ENCODE assay signal across 23 cellular contexts in the genomic region with DNA sequence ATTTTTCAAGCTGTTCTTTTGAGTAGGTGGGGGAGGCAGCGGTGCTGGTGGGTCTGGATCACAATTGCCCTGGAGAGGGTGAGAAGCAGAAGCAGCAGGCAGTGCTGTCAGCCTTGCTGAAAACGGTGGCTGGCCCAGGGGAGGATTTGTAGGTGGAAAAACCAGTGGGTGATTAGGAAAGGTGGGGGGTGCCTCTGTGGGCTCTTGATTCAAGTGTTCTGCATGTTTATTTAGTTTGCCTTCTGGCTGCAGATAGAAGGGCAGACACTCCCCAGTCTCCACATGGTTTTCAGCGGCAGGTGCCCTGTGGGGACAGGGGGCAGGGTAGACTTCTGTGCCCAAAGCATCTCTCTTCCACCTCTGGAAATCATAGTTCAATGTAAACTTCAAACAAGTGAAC.
DNase-seq lines count a peak whose midpoint lies in the region; ATAC-seq and TF ChIP-seq lines count a peak whose summit lies in the region.
"Had no signal": no experiment of that assay in that cellular context is flagged by ENCODE, and none has a peak within 500 bp of the region (broad histone marks: within the 10 kb centered on the region; RNA-seq: fewer than 3 reads in every experiment).

No MANE protein-coding gene starts in this region.

- H3K27ac ChIP-seq in substantia nigra (ENCODE audit: low read depth, low read length, poor library complexity, severe bottlenecking) (peak overlapping the region; percentile 23), colonic mucosa (no peak overlapping the region)
- H3K27ac ChIP-seq: A549, PC-9, vagina, VCaP had no signal

- no peak overlapping the region for H3K27ac Mint-ChIP-seq in activated T-helper 2 cell treated with anti-CD3 and anti-CD28 coated beads, Interferon-gamma antibody, Interleukin-2, Interleukin-4, amounts not matched to agents 10 μg/mL and 5 μg/mL and 100 μg/mL, durations not matched to agents 14 hours and 24 hours and 36 hours
- H3K27ac Mint-ChIP-seq in activated naive CD8-positive, alpha-beta T cell treated with anti-CD3 and anti-CD28 coated beads, Interleukin-2, amount 50 U/mL, for 24 hours = no peak overlapping the region

- ATAC-seq in activated naive CD8-positive, alpha-beta T cell treated with anti-CD3 and anti-CD28 coated beads, Interleukin-2, amount 50 U/mL, for 24 hours = no peak
- ATAC-seq: A549, HepG2, left colon had no signal

- no peak overlapping the region for H3K4me3 Mint-ChIP-seq in activated T-helper 2 cell treated with anti-CD3 and anti-CD28 coated beads, Interferon-gamma antibody, Interleukin-2, Interleukin-4, amounts not matched to agents 10 μg/mL and 5 μg/mL and 100 μg/mL, durations not matched to agents 14 hours and 24 hours and 36 hours (ENCODE audit: low read depth)
- H3K4me3 Mint-ChIP-seq in activated naive CD8-positive, alpha-beta T cell treated with anti-CD3 and anti-CD28 coated beads, Interleukin-2, amount 50 U/mL, for 24 hours = no peak overlapping the region
- H3K4me3 Mint-ChIP-seq: central memory CD8-positive, alpha-beta T cell had no signal

- no peak overlapping the region for H3K9ac ChIP-seq in colonic mucosa (ENCODE audit: low read depth in 2 of 2, low read length in 2 of 2)

- H3K4me3 ChIP-seq in colonic mucosa = no peak overlapping the region
- H3K4me3 ChIP-seq: A549, PC-9, smooth muscle cell, vagina had no signal

- no peaks in the 10 kb centered on the region for H3K9me3 ChIP-seq in colonic mucosa
- H3K9me3 ChIP-seq: A549, vagina had no signal

- no peaks in the 10 kb centered on the region for H3K9me3 Mint-ChIP-seq in activated T-helper 2 cell treated with anti-CD3 and anti-CD28 coated beads, Interferon-gamma antibody, Interleukin-2, Interleukin-4, amounts not matched to agents 10 μg/mL and 5 μg/mL and 100 μg/mL, durations not matched to agents 14 hours and 24 hours and 36 hours
- no peaks in the 10 kb centered on the region for H3K9me3 Mint-ChIP-seq in activated naive CD8-positive, alpha-beta T cell treated with anti-CD3 and anti-CD28 coated beads, Interleukin-2, amount 50 U/mL, for 24 hours
- H3K9me3 Mint-ChIP-seq: central memory CD8-positive, alpha-beta T cell had no signal

- no peak for TF ChIP-seq CTCF in colonic mucosa (IDR thresholded peaks at IDR 0.05)

- intact Hi-C loops in colonic mucosa (cut with DNase I) = no loop called here
- intact Hi-C loops in activated T-helper 2 cell treated with anti-CD3 and anti-CD28 coated beads, Interferon-gamma antibody, Interleukin-2, Interleukin-4, amounts not matched to agents 10 μg/mL and 5 μg/mL and 100 μg/mL, durations not matched to agents 14 hours and 24 hours and 36 hours (cut with micrococcal nuclease) = no loop called here

- no peaks in the 10 kb centered on the region for H3K4me1 ChIP-seq in colonic mucosa
- H3K4me1 ChIP-seq: A549, vagina had no signal

- H3K27me3 ChIP-seq in colonic mucosa = no peaks in the 10 kb centered on the region
- H3K27me3 ChIP-seq: vagina had no signal

- no peaks in the 10 kb centered on the region for H3K27me3 Mint-ChIP-seq in activated T-helper 2 cell treated with anti-CD3 and anti-CD28 coated beads, Interferon-gamma antibody, Interleukin-2, Interleukin-4, amounts not matched to agents 10 μg/mL and 5 μg/mL and 100 μg/mL, durations not matched to agents 14 hours and 24 hours and 36 hours (ENCODE audit: low read depth)
- no peaks in the 10 kb centered on the region for H3K27me3 Mint-ChIP-seq in activated naive CD8-positive, alpha-beta T cell treated with anti-CD3 and anti-CD28 coated beads, Interleukin-2, amount 50 U/mL, for 24 hours

- H3K4me1 Mint-ChIP-seq in activated T-helper 2 cell treated with anti-CD3 and anti-CD28 coated beads, Interferon-gamma antibody, Interleukin-2, Interleukin-4, amounts not matched to agents 10 μg/mL and 5 μg/mL and 100 μg/mL, durations not matched to agents 14 hours and 24 hours and 36 hours (ENCODE audit: low read depth) = no peaks in the 10 kb centered on the region
- H3K4me1 Mint-ChIP-seq in activated naive CD8-positive, alpha-beta T cell treated with anti-CD3 and anti-CD28 coated beads, Interleukin-2, amount 50 U/mL, for 24 hours = no peaks in the 10 kb centered on the region
- H3K4me1 Mint-ChIP-seq: central memory CD8-positive, alpha-beta T cell had no signal

- no peaks in the 10 kb centered on the region for H3K36me3 Mint-ChIP-seq in activated T-helper 2 cell treated with anti-CD3 and anti-CD28 coated beads, Interferon-gamma antibody, Interleukin-2, Interleukin-4, amounts not matched to agents 10 μg/mL and 5 μg/mL and 100 μg/mL, durations not matched to agents 14 hours and 24 hours and 36 hours (ENCODE audit: low read depth)
- no peaks in the 10 kb centered on the region for H3K36me3 Mint-ChIP-seq in activated naive CD8-positive, alpha-beta T cell treated with anti-CD3 and anti-CD28 coated beads, Interleukin-2, amount 50 U/mL, for 24 hours (ENCODE audit: low read depth)

- no peaks in the 10 kb centered on the region for H3K36me3 ChIP-seq in colonic mucosa
- H3K36me3 ChIP-seq: vagina had no signal

- DNase-seq in NCI-H82 (lab: John Stamatoyannopoulos, UW) (peak; percentile 44), NCI-H82 treated with DMSO at 0.1 percent for 48 hours (lab: John Stamatoyannopoulos, UW; ENCODE audit: unreplicated experiment) (no peak), NCI-H187 (lab: John Stamatoyannopoulos, UW) (peak; percentile 48 to 64), NCI-H510A treated with DMSO at 0.1 percent for 48 hours (lab: John Stamatoyannopoulos, UW) (peak; percentile 74), substantia nigra (lab: John Stamatoyannopoulos, UW) (peak in 1 of 49 donors; percentile 6), colonic mucosa (no peak)
- no peak for DNase-seq in activated T-helper 2 cell treated with anti-CD3 and anti-CD28 coated beads, Interferon-gamma antibody, Interleukin-2, Interleukin-4, amounts not matched to agents 10 μg/mL and 5 μg/mL and 100 μg/mL, durations not matched to agents 14 hours and 24 hours and 36 hours (ENCODE audit: low spot score)
- no peak for DNase-seq in activated naive CD8-positive, alpha-beta T cell treated with anti-CD3 and anti-CD28 coated beads, Interleukin-2, amount 50 U/mL, for 24 hours
- DNase-seq: activated CD4-positive, alpha-beta T cell treated with anti-CD3 and anti-CD28 coated beads, Interleukin-2, amount 50 U/mL, for 48 hours; effector memory CD4-positive, alpha-beta T cell; HCEC 1CT; left colon; midbrain; NCI-H526 treated with DMSO at 0.1 percent for 48 hours; PC-9; stimulated activated CD4-positive, alpha-beta T cell treated with anti-CD3 and anti-CD28 coated beads, Interleukin-4, amount 100 ng/mL, for 4 hours; T-helper 2 cell had no signal

Comparison
In these comparisons a context has a peak if more than half of its experiments do, and no peak if none do; other contexts are left out.
1. DNase-seq: peak in NCI-H82 (single experiment), NCI-H187 (2 of 2) and NCI-H510A treated with DMSO at 0.1 percent for 48 hours (single experiment); none in NCI-H82 treated with DMSO at 0.1 percent for 48 hours (single experiment), colonic mucosa (single experiment), activated T-helper 2 cell treated with anti-CD3 and anti-CD28 coated beads, Interferon-gamma antibody, Interleukin-2, Interleukin-4, amounts not matched to agents 10 μg/mL and 5 μg/mL and 100 μg/mL, durations not matched to agents 14 hours and 24 hours and 36 hours (single experiment) and activated naive CD8-positive, alpha-beta T cell treated with anti-CD3 and anti-CD28 coated beads, Interleukin-2, amount 50 U/mL, for 24 hours (single experiment).